1 cellular context compared by ENCODE assay signal in the genomic region with DNA sequence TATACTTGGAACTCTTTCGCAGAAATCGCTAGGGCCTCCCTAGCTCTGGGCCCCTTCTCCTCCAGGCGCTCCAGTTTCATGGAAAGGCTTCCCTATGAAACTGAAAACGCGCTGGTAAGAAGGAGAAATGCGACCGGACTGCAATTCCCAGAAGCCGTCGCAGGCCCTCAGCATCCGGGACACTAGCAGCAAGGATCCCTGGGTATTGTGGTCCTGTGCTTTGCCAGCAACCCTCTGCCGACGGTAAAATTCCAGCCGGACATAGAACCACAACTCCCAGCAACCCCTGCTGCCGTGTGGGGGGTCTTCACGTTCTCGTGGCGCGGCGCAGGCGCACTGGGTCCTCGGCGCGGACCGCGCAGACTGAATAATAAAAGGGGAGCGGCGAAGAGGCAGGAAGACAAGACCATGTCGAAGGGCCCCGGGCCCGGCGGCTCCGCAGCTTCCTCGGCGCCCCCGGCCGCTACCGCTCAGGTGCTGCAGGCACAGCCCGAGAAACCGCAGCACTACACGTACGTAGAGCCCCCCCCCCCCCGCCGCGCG.
TF ChIP-seq lines count a peak whose summit lies in the region.

A gene with protein sequence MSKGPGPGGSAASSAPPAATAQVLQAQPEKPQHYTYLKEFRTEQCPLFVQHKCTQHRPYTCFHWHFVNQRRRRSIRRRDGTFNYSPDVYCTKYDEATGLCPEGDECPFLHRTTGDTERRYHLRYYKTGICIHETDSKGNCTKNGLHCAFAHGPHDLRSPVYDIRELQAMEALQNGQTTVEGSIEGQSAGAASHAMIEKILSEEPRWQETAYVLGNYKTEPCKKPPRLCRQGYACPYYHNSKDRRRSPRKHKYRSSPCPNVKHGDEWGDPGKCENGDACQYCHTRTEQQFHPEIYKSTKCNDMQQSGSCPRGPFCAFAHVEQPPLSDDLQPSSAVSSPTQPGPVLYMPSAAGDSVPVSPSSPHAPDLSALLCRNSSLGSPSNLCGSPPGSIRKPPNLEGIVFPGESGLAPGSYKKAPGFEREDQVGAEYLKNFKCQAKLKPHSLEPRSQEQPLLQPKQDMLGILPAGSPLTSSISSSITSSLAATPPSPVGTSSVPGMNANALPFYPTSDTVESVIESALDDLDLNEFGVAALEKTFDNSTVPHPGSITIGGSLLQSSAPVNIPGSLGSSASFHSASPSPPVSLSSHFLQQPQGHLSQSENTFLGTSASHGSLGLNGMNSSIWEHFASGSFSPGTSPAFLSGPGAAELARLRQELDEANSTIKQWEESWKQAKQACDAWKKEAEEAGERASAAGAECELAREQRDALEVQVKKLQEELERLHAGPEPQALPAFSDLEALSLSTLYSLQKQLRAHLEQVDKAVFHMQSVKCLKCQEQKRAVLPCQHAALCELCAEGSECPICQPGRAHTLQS (plus strand): TSS at position 334 of the 543 bp plus-strand sequence. CDS start 75 bp downstream, at position 409.

TF ChIP-seq in HepG2, 621 proteins besides CTCF, POLR2A, EP300 and RAD21 (continued from another document and continues in another):
- TF ChIP-seq, protein P1, sequence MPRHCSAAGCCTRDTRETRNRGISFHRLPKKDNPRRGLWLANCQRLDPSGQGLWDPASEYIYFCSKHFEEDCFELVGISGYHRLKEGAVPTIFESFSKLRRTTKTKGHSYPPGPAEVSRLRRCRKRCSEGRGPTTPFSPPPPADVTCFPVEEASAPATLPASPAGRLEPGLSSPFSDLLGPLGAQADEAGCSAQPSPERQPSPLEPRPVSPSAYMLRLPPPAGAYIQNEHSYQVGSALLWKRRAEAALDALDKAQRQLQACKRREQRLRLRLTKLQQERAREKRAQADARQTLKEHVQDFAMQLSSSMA (CRISPR knock-in tag; IDR thresholded peaks at IDR 0.05): peak; percentile 70; the same call in 1 of the 2 replicates
- peak; percentile 95 for TF ChIP-seq IRF2 (CRISPR knock-in tag; IDR thresholded peaks at IDR 0.05)
- no peak for TF ChIP-seq STAG1 (CRISPR knock-in tag; IDR thresholded peaks at IDR 0.05)
- TF ChIP-seq, protein P2, sequence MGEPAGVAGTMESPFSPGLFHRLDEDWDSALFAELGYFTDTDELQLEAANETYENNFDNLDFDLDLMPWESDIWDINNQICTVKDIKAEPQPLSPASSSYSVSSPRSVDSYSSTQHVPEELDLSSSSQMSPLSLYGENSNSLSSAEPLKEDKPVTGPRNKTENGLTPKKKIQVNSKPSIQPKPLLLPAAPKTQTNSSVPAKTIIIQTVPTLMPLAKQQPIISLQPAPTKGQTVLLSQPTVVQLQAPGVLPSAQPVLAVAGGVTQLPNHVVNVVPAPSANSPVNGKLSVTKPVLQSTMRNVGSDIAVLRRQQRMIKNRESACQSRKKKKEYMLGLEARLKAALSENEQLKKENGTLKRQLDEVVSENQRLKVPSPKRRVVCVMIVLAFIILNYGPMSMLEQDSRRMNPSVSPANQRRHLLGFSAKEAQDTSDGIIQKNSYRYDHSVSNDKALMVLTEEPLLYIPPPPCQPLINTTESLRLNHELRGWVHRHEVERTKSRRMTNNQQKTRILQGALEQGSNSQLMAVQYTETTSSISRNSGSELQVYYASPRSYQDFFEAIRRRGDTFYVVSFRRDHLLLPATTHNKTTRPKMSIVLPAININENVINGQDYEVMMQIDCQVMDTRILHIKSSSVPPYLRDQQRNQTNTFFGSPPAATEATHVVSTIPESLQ (CRISPR knock-in tag; conservative IDR thresholded peaks at IDR 0.05): no peak
- TF ChIP-seq ZNF564 (CRISPR knock-in tag; IDR thresholded peaks at IDR 0.05): peak; percentile 86; the same call in 1 of the 2 replicates
- TF ChIP-seq, protein P3, sequence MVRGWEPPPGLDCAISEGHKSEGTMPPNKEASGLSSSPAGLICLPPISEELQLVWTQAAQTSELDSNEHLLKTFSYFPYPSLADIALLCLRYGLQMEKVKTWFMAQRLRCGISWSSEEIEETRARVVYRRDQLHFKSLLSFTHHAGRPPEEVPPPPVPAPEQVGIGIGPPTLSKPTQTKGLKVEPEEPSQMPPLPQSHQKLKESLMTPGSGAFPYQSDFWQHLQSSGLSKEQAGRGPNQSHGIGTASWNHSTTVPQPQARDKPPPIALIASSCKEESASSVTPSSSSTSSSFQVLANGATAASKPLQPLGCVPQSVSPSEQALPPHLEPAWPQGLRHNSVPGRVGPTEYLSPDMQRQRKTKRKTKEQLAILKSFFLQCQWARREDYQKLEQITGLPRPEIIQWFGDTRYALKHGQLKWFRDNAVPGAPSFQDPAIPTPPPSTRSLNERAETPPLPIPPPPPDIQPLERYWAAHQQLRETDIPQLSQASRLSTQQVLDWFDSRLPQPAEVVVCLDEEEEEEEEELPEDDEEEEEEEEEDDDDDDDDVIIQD (CRISPR knock-in tag; IDR thresholded peaks at IDR 0.05; ENCODE audit: low read depth): no peak; the same call in 1 of the 2 replicates
- peak; percentile 46; the same call in 1 of the 2 replicates for TF ChIP-seq FOXK2 (IDR thresholded peaks at IDR 0.05)
- no peak for TF ChIP-seq FLYWCH1 (CRISPR knock-in tag; IDR thresholded peaks at IDR 0.05)
- peak; percentile 92; the same call in 1 of the 2 replicates for TF ChIP-seq MAZ (IDR thresholded peaks at IDR 0.05; ENCODE audit: borderline replicate concordance, low read depth, low read length)
- peak; percentile 94 for TF ChIP-seq MAZ (CRISPR knock-in tag; IDR thresholded peaks at IDR 0.05; ENCODE audit: low read depth)
- peak; percentile 30; the same call in 1 of the 2 replicates for TF ChIP-seq ZNF263 (CRISPR knock-in tag; IDR thresholded peaks at IDR 0.05)
- peak; percentile 64 for TF ChIP-seq CHD2 (IDR thresholded peaks at IDR 0.05; ENCODE audit: low read depth, low read length)
- no peak for TF ChIP-seq RBAK (CRISPR knock-in tag; IDR thresholded peaks at IDR 0.05)
- no peak; the same call in 1 of the 2 replicates for TF ChIP-seq ZNF790 (CRISPR knock-in tag; IDR thresholded peaks at IDR 0.05; ENCODE audit: borderline replicate concordance)
- peak; percentile 77; the same call in 1 of the 2 replicates for TF ChIP-seq KDM5A (IDR thresholded peaks at IDR 0.05; ENCODE audit: borderline replicate concordance, low read length)
- TF ChIP-seq ZFP90 (CRISPR knock-in tag; IDR thresholded peaks at IDR 0.05; ENCODE audit: borderline replicate concordance): peak; percentile 54; the same call in 1 of the 2 replicates
- TF ChIP-seq ARNTL (CRISPR knock-in tag; IDR thresholded peaks at IDR 0.05): no peak; the same call in 1 of the 2 replicates
- TF ChIP-seq, protein P4, sequence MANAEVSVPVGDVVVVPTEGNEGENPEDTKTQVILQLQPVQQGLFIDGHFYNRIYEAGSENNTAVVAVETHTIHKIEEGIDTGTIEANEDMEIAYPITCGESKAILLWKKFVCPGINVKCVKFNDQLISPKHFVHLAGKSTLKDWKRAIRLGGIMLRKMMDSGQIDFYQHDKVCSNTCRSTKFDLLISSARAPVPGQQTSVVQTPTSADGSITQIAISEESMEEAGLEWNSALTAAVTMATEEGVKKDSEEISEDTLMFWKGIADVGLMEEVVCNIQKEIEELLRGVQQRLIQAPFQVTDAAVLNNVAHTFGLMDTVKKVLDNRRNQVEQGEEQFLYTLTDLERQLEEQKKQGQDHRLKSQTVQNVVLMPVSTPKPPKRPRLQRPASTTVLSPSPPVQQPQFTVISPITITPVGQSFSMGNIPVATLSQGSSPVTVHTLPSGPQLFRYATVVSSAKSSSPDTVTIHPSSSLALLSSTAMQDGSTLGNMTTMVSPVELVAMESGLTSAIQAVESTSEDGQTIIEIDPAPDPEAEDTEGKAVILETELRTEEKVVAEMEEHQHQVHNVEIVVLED (CRISPR knock-in tag; IDR thresholded peaks at IDR 0.05; ENCODE audit: borderline replicate concordance): peak; percentile 99
- TF ChIP-seq SIX1 (CRISPR knock-in tag; IDR thresholded peaks at IDR 0.05; ENCODE audit: borderline replicate concordance): peak; percentile 92
- TF ChIP-seq ZNF552 (CRISPR knock-in tag; IDR thresholded peaks at IDR 0.05; ENCODE audit: borderline replicate concordance): no peak
- TF ChIP-seq RXRB (CRISPR knock-in tag; IDR thresholded peaks at IDR 0.05; ENCODE audit: borderline replicate concordance): peak; percentile 46
- TF ChIP-seq ZC3H13 (CRISPR knock-in tag; IDR thresholded peaks at IDR 0.05): no peak
- no peak for TF ChIP-seq SP1 (IDR thresholded peaks at IDR 0.05)
- TF ChIP-seq SP1 (CRISPR knock-in tag; IDR thresholded peaks at IDR 0.05): peak; percentile 28
- TF ChIP-seq, protein P5, sequence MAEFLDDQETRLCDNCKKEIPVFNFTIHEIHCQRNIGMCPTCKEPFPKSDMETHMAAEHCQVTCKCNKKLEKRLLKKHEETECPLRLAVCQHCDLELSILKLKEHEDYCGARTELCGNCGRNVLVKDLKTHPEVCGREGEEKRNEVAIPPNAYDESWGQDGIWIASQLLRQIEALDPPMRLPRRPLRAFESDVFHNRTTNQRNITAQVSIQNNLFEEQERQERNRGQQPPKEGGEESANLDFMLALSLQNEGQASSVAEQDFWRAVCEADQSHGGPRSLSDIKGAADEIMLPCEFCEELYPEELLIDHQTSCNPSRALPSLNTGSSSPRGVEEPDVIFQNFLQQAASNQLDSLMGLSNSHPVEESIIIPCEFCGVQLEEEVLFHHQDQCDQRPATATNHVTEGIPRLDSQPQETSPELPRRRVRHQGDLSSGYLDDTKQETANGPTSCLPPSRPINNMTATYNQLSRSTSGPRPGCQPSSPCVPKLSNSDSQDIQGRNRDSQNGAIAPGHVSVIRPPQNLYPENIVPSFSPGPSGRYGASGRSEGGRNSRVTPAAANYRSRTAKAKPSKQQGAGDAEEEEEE (CRISPR knock-in tag; IDR thresholded peaks at IDR 0.05; ENCODE audit: borderline replicate concordance): no peak
- no peak for TF ChIP-seq ZFAT (CRISPR knock-in tag; conservative IDR thresholded peaks at IDR 0.05)
- no peak for TF ChIP-seq NFE2L1 (CRISPR knock-in tag; IDR thresholded peaks at IDR 0.05; ENCODE audit: borderline replicate concordance)
- TF ChIP-seq ZNF841 (CRISPR knock-in tag; IDR thresholded peaks at IDR 0.05; ENCODE audit: borderline replicate concordance): no peak
- TF ChIP-seq HOXA5 (CRISPR knock-in tag; IDR thresholded peaks at IDR 0.05): 0 out of 2 replicates have a peak, but pooled peaks have one; percentile 2
- TF ChIP-seq SMAD3 (CRISPR knock-in tag; IDR thresholded peaks at IDR 0.05): peak; percentile 36
- peak; percentile 1; the same call in 1 of the 2 replicates for TF ChIP-seq NCOA2 (CRISPR knock-in tag; IDR thresholded peaks at IDR 0.05)
- TF ChIP-seq CENPT (CRISPR knock-in tag; IDR thresholded peaks at IDR 0.05; ENCODE audit: low read depth): no peak
- no peak for TF ChIP-seq KAT2B (IDR thresholded peaks at IDR 0.05; ENCODE audit: borderline replicate concordance, low read depth, low read length)
- no peak for TF ChIP-seq ZSCAN25 (CRISPR knock-in tag; IDR thresholded peaks at IDR 0.05)
- TF ChIP-seq ZNF670 (CRISPR knock-in tag; IDR thresholded peaks at IDR 0.05; ENCODE audit: borderline replicate concordance): peak; percentile 57; the same call in 1 of the 2 replicates
- no peak for TF ChIP-seq ZNF607 (CRISPR knock-in tag; IDR thresholded peaks at IDR 0.05; ENCODE audit: borderline replicate concordance)
- no peak; the same call in 1 of the 2 replicates for TF ChIP-seq ZNF678 (CRISPR knock-in tag; IDR thresholded peaks at IDR 0.05)
- TF ChIP-seq GATAD1 (CRISPR knock-in tag; IDR thresholded peaks at IDR 0.05): peak; percentile 88
- no peak for TF ChIP-seq ZNF737 (CRISPR knock-in tag; IDR thresholded peaks at IDR 0.05; ENCODE audit: borderline replicate concordance)
- no peak for TF ChIP-seq NBN (conservative IDR thresholded peaks at IDR 0.05)
- TF ChIP-seq ZSCAN21 (CRISPR knock-in tag; IDR thresholded peaks at IDR 0.05; ENCODE audit: borderline replicate concordance): 0 out of 2 replicates have a peak, but pooled peaks have one; percentile 3
- no peak; the same call in 1 of the 2 replicates for TF ChIP-seq SRY (CRISPR knock-in tag; IDR thresholded peaks at IDR 0.05)
- TF ChIP-seq ZNF720 (CRISPR knock-in tag; IDR thresholded peaks at IDR 0.05): no peak
- TF ChIP-seq, protein P6, sequence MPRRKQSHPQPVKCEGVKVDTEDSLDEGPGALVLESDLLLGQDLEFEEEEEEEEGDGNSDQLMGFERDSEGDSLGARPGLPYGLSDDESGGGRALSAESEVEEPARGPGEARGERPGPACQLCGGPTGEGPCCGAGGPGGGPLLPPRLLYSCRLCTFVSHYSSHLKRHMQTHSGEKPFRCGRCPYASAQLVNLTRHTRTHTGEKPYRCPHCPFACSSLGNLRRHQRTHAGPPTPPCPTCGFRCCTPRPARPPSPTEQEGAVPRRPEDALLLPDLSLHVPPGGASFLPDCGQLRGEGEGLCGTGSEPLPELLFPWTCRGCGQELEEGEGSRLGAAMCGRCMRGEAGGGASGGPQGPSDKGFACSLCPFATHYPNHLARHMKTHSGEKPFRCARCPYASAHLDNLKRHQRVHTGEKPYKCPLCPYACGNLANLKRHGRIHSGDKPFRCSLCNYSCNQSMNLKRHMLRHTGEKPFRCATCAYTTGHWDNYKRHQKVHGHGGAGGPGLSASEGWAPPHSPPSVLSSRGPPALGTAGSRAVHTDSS (CRISPR knock-in tag; conservative IDR thresholded peaks at IDR 0.05): peak; percentile 94
- peak; percentile 91 for TF ChIP-seq GABPB1 (CRISPR knock-in tag; IDR thresholded peaks at IDR 0.05)
- TF ChIP-seq ZNF136 (CRISPR knock-in tag; IDR thresholded peaks at IDR 0.05; ENCODE audit: low read depth): peak; percentile 11; the same call in 1 of the 2 replicates
- peak; percentile 92 for TF ChIP-seq TEAD3 (CRISPR knock-in tag; optimal IDR thresholded peaks at IDR 0.05; ENCODE audit: borderline replicate concordance)
- no peak for TF ChIP-seq ZNF768 (CRISPR knock-in tag; IDR thresholded peaks at IDR 0.05)
- TF ChIP-seq, protein P7, sequence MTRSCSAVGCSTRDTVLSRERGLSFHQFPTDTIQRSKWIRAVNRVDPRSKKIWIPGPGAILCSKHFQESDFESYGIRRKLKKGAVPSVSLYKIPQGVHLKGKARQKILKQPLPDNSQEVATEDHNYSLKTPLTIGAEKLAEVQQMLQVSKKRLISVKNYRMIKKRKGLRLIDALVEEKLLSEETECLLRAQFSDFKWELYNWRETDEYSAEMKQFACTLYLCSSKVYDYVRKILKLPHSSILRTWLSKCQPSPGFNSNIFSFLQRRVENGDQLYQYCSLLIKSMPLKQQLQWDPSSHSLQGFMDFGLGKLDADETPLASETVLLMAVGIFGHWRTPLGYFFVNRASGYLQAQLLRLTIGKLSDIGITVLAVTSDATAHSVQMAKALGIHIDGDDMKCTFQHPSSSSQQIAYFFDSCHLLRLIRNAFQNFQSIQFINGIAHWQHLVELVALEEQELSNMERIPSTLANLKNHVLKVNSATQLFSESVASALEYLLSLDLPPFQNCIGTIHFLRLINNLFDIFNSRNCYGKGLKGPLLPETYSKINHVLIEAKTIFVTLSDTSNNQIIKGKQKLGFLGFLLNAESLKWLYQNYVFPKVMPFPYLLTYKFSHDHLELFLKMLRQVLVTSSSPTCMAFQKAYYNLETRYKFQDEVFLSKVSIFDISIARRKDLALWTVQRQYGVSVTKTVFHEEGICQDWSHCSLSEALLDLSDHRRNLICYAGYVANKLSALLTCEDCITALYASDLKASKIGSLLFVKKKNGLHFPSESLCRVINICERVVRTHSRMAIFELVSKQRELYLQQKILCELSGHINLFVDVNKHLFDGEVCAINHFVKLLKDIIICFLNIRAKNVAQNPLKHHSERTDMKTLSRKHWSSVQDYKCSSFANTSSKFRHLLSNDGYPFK (CRISPR knock-in tag; IDR thresholded peaks at IDR 0.05; ENCODE audit: borderline replicate concordance): peak; percentile 65; the same call in 1 of the 2 replicates
- TF ChIP-seq ZNF354B (CRISPR knock-in tag; IDR thresholded peaks at IDR 0.05): no peak
